In genomic region chr3:122318620-122319019, GRCh38 we compare ENCODE assay signal across 22 cellular contexts. TPM values are rescaled to one million over a fixed set of nuclear protein-coding genes. Genes with fewer than 3 reads are reported as not detected.
DNase-seq lines count a peak whose midpoint lies in the region; ATAC-seq, FAIRE-seq and TF ChIP-seq lines count a peak whose summit lies in the region.
"Had no signal": no experiment of that assay in that cellular context is flagged by ENCODE, and none has a peak within 500 bp of the region (broad histone marks: within the 10 kb centered on the region; RNA-seq: fewer than 3 reads in every experiment).

No MANE protein-coding gene starts in this region.

- H4K91ac ChIP-seq in trophoblast cell (ENCODE audit: low read depth, low read length) = no peak overlapping the region

- no peak overlapping the region for H3K27ac ChIP-seq in trophoblast cell (ENCODE audit: low read depth, low read length)
- H3K27ac ChIP-seq: SK-N-MC had no signal

- H3K4me1 Mint-ChIP-seq in activated CD4-positive, alpha-beta T cell treated with anti-CD3 and anti-CD28 coated beads, Interleukin-2, amount 10 ng/mL, durations not matched to agents 24 days and 14 days = peaks cover 24% of the 10 kb centered on the region
- H3K4me1 Mint-ChIP-seq in activated naive CD4-positive, alpha-beta T cell treated with anti-CD3 and anti-CD28 coated beads for 36 hours (ENCODE audit: low read depth) = peaks cover 19% of the 10 kb centered on the region

- H4K8ac ChIP-seq in trophoblast cell (ENCODE audit: low read depth, low read length) = no peak overlapping the region

- peaks cover 13% of the 10 kb centered on the region for H3K9me3 Mint-ChIP-seq in activated CD4-positive, alpha-beta T cell treated with anti-CD3 and anti-CD28 coated beads, Interleukin-2, amount 10 ng/mL, durations not matched to agents 24 days and 14 days
- peaks cover 8% of the 10 kb centered on the region for H3K9me3 Mint-ChIP-seq in activated naive CD4-positive, alpha-beta T cell treated with anti-CD3 and anti-CD28 coated beads for 36 hours

- H3K4me3 Mint-ChIP-seq in activated CD4-positive, alpha-beta T cell treated with anti-CD3 and anti-CD28 coated beads, Interleukin-2, amount 10 ng/mL, durations not matched to agents 24 days and 14 days = no peak overlapping the region
- H3K4me3 Mint-ChIP-seq in activated naive CD4-positive, alpha-beta T cell treated with anti-CD3 and anti-CD28 coated beads for 36 hours = no peak overlapping the region
- H3K4me3 Mint-ChIP-seq: CD4-positive, alpha-beta memory T cell had no signal

- intact Hi-C loops in activated CD4-positive, alpha-beta T cell treated with anti-CD3 and anti-CD28 coated beads, Interleukin-2, amount 10 ng/mL, durations not matched to agents 24 days and 14 days (cut with micrococcal nuclease) = no loop called here
- intact Hi-C loops in activated naive CD4-positive, alpha-beta T cell treated with anti-CD3 and anti-CD28 coated beads for 36 hours (cut with micrococcal nuclease) = no loop called here

- no peak overlapping the region for H3K14ac ChIP-seq in trophoblast cell (ENCODE audit: low read length)

- H3K79me2 ChIP-seq in trophoblast cell (ENCODE audit: control insufficient read depth, insufficient read depth, low read length, poor library complexity) = no peaks in the 10 kb centered on the region

- ATAC-seq in SK-N-SH treated with all-trans-retinoic acid at 6 μM for 48 hours = no peak
- ATAC-seq: Panc1 had no signal

- no peaks in the 10 kb centered on the region for H3K27me3 ChIP-seq in trophoblast cell (ENCODE audit: insufficient read depth, low read length)

- H3K18ac ChIP-seq in trophoblast cell (ENCODE audit: low read length) = no peak overlapping the region

- no peaks in the 10 kb centered on the region for H3K79me1 ChIP-seq in trophoblast cell (ENCODE audit: low read length)

- H3K4me2 ChIP-seq in trophoblast cell (ENCODE audit: low read length) = no peak overlapping the region

- CTCF ChIA-PET in activated naive CD4-positive, alpha-beta T cell treated with anti-CD3 and anti-CD28 coated beads for 36 hours (lab: Charles Lee) = interaction anchor here (1.2 kb wide), 1 partner anchor 11 kb away, joined by 4 read pairs; no protein-coding TSS in a partner anchor

- no peak overlapping the region for H2BK12ac ChIP-seq in trophoblast cell (ENCODE audit: low read length)

- no peaks in the 10 kb centered on the region for H3K9me3 ChIP-seq in trophoblast cell (ENCODE audit: insufficient read depth, low read depth, low read length)
- H3K9me3 ChIP-seq: HAP-1 had no signal

- no peak overlapping the region for H3K23ac ChIP-seq in trophoblast cell (ENCODE audit: low read length)

- no CpG with 5 or more reads among the region's 2 CpGs for WGBS in trophoblast cell (ENCODE audit: extremely low coverage, insufficient coverage, insufficient read length)

- TF ChIP-seq CTCF in epithelial cell of esophagus (IDR thresholded peaks at IDR 0.05; ENCODE audit: insufficient read depth, low read depth, low read length, missing control alignments) = no peak

- H3K4ac ChIP-seq in trophoblast cell (ENCODE audit: low read depth, low read length) = no peak overlapping the region

- H3K27me3 Mint-ChIP-seq in activated CD4-positive, alpha-beta T cell treated with anti-CD3 and anti-CD28 coated beads, Interleukin-2, amount 10 ng/mL, durations not matched to agents 24 days and 14 days = peaks cover 3% of the 10 kb centered on the region
- no peaks in the 10 kb centered on the region for H3K27me3 Mint-ChIP-seq in activated naive CD4-positive, alpha-beta T cell treated with anti-CD3 and anti-CD28 coated beads for 36 hours (ENCODE audit: low read depth)

- DNase-seq in activated CD4-positive, alpha-beta T cell treated with anti-CD3 and anti-CD28 coated beads, Interleukin-2, amount 10 ng/mL, durations not matched to agents 24 days and 14 days = peak; percentile 52
- no peak for DNase-seq in activated CD4-positive, alpha-beta T cell treated with anti-CD3 and anti-CD28 coated beads, Interleukin-2, amount 50 U/mL, for 4 hours
- DNase-seq in epithelial cell of esophagus (ENCODE audit: low read depth) = peak; percentile 93
- DNase-seq in trophoblast cell = peak; percentile 59 to 90
- no peak for DNase-seq in activated naive CD4-positive, alpha-beta T cell (lab: John Stamatoyannopoulos, UW)
- DNase-seq in frontal cortex (ENCODE audit: low spot score in 2 of 2) = no peak
- no peak for DNase-seq in activated naive CD4-positive, alpha-beta T cell treated with anti-CD3 and anti-CD28 coated beads for 36 hours
- DNase-seq: 8988T; CD4-positive, alpha-beta memory T cell; DMS 273 treated with DMSO at 0.1 percent for 48 hours; Karpas-422; NCI-H1105; NCI-H1694; NCI-H2107; NCI-H2227 treated with DMSO at 0.1 percent for 48 hours; NCI-H524; Right ventricle myocardium superior had no signal

- no peak overlapping the region for H3K9ac ChIP-seq in trophoblast cell (ENCODE audit: low read length)

- H2AFZ ChIP-seq in trophoblast cell (ENCODE audit: insufficient read depth, low read length, poor library complexity) = no peak overlapping the region

- H3K4me1 ChIP-seq in trophoblast cell (ENCODE audit: control insufficient read depth in 1 of 2, insufficient read depth in 2 of 2, low read length in 2 of 2) = no peaks in the 10 kb centered on the region
- H3K4me1 ChIP-seq: HAP-1 had no signal

- no peaks in the 10 kb centered on the region for H3K36me3 ChIP-seq in trophoblast cell (ENCODE audit: control insufficient read depth in 1 of 2, insufficient read depth in 2 of 2, low read length in 2 of 2)
- H3K36me3 ChIP-seq: HAP-1 had no signal

- no peak for FAIRE-seq in frontal cortex (lab: Jason Lieb, UNC)

- no peak overlapping the region for H2AK5ac ChIP-seq in trophoblast cell (ENCODE audit: low read length)

- H3K4me3 ChIP-seq in epithelial cell of esophagus (ENCODE audit: low read length) (no peak overlapping the region), trophoblast cell (ENCODE audit: low read depth, low read length) (no peak overlapping the region)
- H3K4me3 ChIP-seq: HAP-1, SK-N-MC had no signal

- peaks cover 2% of the 10 kb centered on the region for H3K36me3 Mint-ChIP-seq in activated CD4-positive, alpha-beta T cell treated with anti-CD3 and anti-CD28 coated beads, Interleukin-2, amount 10 ng/mL, durations not matched to agents 24 days and 14 days (ENCODE audit: low read depth)
- H3K36me3 Mint-ChIP-seq in activated naive CD4-positive, alpha-beta T cell treated with anti-CD3 and anti-CD28 coated beads for 36 hours (ENCODE audit: low read depth) = no peaks in the 10 kb centered on the region
- H3K36me3 Mint-ChIP-seq: CD4-positive, alpha-beta memory T cell had no signal

- H3K27ac Mint-ChIP-seq in activated CD4-positive, alpha-beta T cell treated with anti-CD3 and anti-CD28 coated beads, Interleukin-2, amount 10 ng/mL, durations not matched to agents 24 days and 14 days = no peak overlapping the region
- no peak overlapping the region for H3K27ac Mint-ChIP-seq in activated naive CD4-positive, alpha-beta T cell treated with anti-CD3 and anti-CD28 coated beads for 36 hours
- H3K27ac Mint-ChIP-seq: CD4-positive, alpha-beta memory T cell had no signal

- no peak overlapping the region for H4K12ac ChIP-seq in trophoblast cell (ENCODE audit: low read depth, low read length)

- H2BK120ac ChIP-seq in trophoblast cell (ENCODE audit: insufficient read depth, low read length, poor library complexity) = no peak overlapping the region

- no peak overlapping the region for H2BK5ac ChIP-seq in trophoblast cell (ENCODE audit: low read depth, low read length, poor library complexity)

TF ChIP-seq in SK-N-SH treated with all-trans-retinoic acid at 6 μM for 48 hours, 23 proteins besides CTCF, POLR2A, EP300 and RAD21 (continues in another document):
- TF ChIP-seq PPARA (CRISPR knock-in tag; IDR thresholded peaks at IDR 0.05; ENCODE audit: borderline replicate concordance) (no peak), ISL1 (CRISPR knock-in tag; IDR thresholded peaks at IDR 0.05) (no peak), ZNF8 (CRISPR knock-in tag; IDR thresholded peaks at IDR 0.05) (no peak), CREB5 (CRISPR knock-in tag; IDR thresholded peaks at IDR 0.05; ENCODE audit: low read depth) (no peak), ZNF565 (CRISPR knock-in tag; conservative IDR thresholded peaks at IDR 0.05; ENCODE audit: low read depth) (no peak), ZNF70 (CRISPR knock-in tag; IDR thresholded peaks at IDR 0.05) (no peak), CSDC2 (CRISPR knock-in tag; IDR thresholded peaks at IDR 0.05) (no peak), SNAI2 (CRISPR knock-in tag; IDR thresholded peaks at IDR 0.05) (no peak), ZC3H10 (CRISPR knock-in tag; IDR thresholded peaks at IDR 0.05) (no peak), BACH2 (CRISPR knock-in tag; IDR thresholded peaks at IDR 0.05; ENCODE audit: borderline replicate concordance) (no peak), CSRNP3 (CRISPR knock-in tag; IDR thresholded peaks at IDR 0.05) (no peak), OSR1 (CRISPR knock-in tag; IDR thresholded peaks at IDR 0.05) (no peak), GLIS3 (CRISPR knock-in tag; IDR thresholded peaks at IDR 0.05) (no peak)

RNA-seq across cellular contexts. Expression of gene CSTA, which starts 6.4 kb away (rescaled TPM):
- total RNA-seq in activated CD4-positive, alpha-beta T cell treated with anti-CD3 and anti-CD28 coated beads, Interleukin-2, amount 10 ng/mL, durations not matched to agents 24 days and 14 days = not detected in 2 replicates
- 1.2 and 2.1 TPM in 2 replicates for polyA plus RNA-seq in trophoblast cell (2013)
- not detected for total RNA-seq in frontal cortex
- not detected for total RNA-seq in activated naive CD4-positive, alpha-beta T cell treated with anti-CD3 and anti-CD28 coated beads for 36 hours
- total RNA-seq: HT-29 had no signal
- polyA plus RNA-seq: CD4-positive, alpha-beta memory T cell had no signal

Comparison
In these comparisons a context has a peak if more than half of its experiments do, and no peak if none do; other contexts are left out.
1. DNase-seq: peak in activated CD4-positive, alpha-beta T cell treated with anti-CD3 and anti-CD28 coated beads, Interleukin-2, amount 10 ng/mL, durations not matched to agents 24 days and 14 days (single experiment), epithelial cell of esophagus (single experiment) and trophoblast cell (2 of 2); none in activated CD4-positive, alpha-beta T cell treated with anti-CD3 and anti-CD28 coated beads, Interleukin-2, amount 50 U/mL, for 4 hours (0 of 2), activated naive CD4-positive, alpha-beta T cell (0 of 4), frontal cortex (0 of 2) and activated naive CD4-positive, alpha-beta T cell treated with anti-CD3 and anti-CD28 coated beads for 36 hours (single experiment).